Comparison of ENCODE assay signal across 13 cellular contexts in the genomic region with DNA sequence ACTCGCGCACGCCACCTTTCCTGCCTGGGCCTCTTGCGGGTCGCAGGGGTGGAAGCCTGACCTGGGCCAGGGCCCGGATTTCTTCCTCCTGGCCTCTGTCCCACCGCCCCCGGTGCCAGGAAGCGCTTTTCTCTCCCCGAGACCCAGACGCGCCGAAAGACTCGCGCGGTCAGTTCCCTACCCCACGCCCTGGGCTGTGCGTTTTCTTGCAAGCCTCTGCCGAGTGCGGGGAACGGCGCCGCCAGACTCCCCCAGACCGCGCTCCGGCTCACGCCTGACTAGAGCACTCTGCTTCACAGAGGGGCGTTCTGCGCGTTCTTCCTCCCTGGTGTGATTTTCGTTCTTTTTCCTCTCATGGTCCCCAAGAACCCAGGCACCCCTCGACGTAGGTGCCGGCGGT. TPM values are rescaled to one million over a fixed set of nuclear protein-coding genes. Genes with fewer than 3 reads are reported as not detected.
"Had no signal": no experiment of that assay in that cellular context is flagged by ENCODE, and none has a peak within 500 bp of the region (broad histone marks: within the 10 kb centered on the region; RNA-seq: fewer than 3 reads in every experiment).

No MANE protein-coding gene starts in this region.

RNA-seq across cellular contexts. Expression of a gene that starts 4.5 kb away (rescaled TPM):
- total RNA-seq: activated CD4-positive, alpha-beta memory T cell treated with anti-CD3 and anti-CD28 coated beads, Interleukin-2, amount 10 ng/mL, durations not matched to agents 7 days and 5 days; activated CD4-positive, alpha-beta T cell treated with anti-CD3 and anti-CD28 coated beads, Interleukin-2, amount 10 ng/mL, durations not matched to agents 24 days and 14 days; bronchial epithelial cell; colonic mucosa; mononuclear cell; osteocyte; prostate gland; right atrium auricular region; temporal lobe; transverse colon had no signal
- polyA plus RNA-seq: keratinocyte, liver had no signal

RNA-seq across cellular contexts. Expression of a gene that starts 49.3 kb away (rescaled TPM):
- total RNA-seq: activated CD4-positive, alpha-beta memory T cell treated with anti-CD3 and anti-CD28 coated beads, Interleukin-2, amount 10 ng/mL, durations not matched to agents 7 days and 5 days; activated CD4-positive, alpha-beta T cell treated with anti-CD3 and anti-CD28 coated beads, Interleukin-2, amount 10 ng/mL, durations not matched to agents 24 days and 14 days; activated CD8-positive, alpha-beta memory T cell treated with anti-CD3 and anti-CD28 coated beads, Interleukin-2, amount 10 ng/mL, durations not matched to agents 7 days and 5 days; osteocyte had no signal
